ENCODE assay signal across 8 cellular contexts in the genomic region with DNA sequence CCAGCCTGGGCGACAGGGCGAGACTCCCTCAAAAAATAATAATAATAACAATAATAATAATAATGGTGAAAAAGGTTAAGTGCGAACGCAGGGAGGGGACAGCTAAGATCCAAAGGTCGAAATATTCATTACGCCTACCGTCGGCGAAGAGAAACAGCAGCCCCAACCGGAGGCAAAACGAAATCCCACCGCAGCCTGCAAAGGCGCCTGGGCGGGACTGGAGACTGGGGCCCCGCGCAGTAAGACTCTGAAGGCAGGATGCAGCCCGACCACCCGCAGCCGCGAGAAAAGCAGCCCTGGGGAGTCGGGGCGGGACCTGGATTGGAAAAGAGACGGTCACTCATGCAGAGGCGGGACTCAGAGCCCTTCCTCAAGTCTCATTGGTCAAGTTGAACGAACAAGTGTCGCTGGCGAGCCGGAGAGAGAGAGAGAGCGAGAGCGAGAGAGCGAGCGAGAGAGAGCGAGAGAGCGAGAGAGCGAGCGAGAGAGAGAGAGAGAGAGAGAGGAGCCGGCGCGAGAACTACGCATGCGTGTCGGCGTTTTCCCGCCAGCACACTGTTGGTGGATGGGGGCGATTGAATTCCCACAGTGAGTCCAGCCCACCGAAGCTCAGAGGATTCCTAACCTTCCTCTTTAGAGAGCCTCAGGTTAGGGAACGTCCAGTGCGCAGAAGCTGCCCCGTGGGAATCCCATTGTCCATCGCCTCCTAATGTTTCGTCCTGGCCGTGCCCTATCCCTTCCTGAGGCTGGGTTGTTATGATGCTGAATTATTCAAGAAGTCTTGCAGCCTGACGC. TPM values are rescaled to one million over a fixed set of nuclear protein-coding genes. Genes with fewer than 3 reads are reported as not detected.
DNase-seq lines count a peak whose midpoint lies in the region; ATAC-seq and TF ChIP-seq lines count a peak whose summit lies in the region.

No MANE protein-coding gene starts in this region.

- H4K20me1 ChIP-seq in GM23338 (replicated peaks; ENCODE audit: insufficient read depth) = no peaks in the 10 kb centered on the region

- H3K79me2 ChIP-seq in GM23338 (replicated peaks; ENCODE audit: insufficient read depth) = 0 out of 2 replicates have a peak, but pooled peaks cover 7% of the 10 kb centered on the region

- ATAC-seq in GM23338 (peak; percentile 92), natural killer cell (peak; percentile 92 to 97 (median 96))

- H3K36me3 ChIP-seq in GM23338 (ENCODE audit: insufficient read depth) = no peaks in the 10 kb centered on the region

- H3K4me2 ChIP-seq in GM23338 = peak overlapping the region; percentile 90

- TF ChIP-seq CTCF in GM23338 (conservative IDR thresholded peaks at IDR 0.05; ENCODE audit: low read depth in 2 of 2) (peak in 1 of 2 experiments; percentile 38; a peak in 2 of 4 replicates), fibroblast of mammary gland (conservative IDR thresholded peaks at IDR 0.05; ENCODE audit: control insufficient read depth, insufficient read depth, low read depth, low read length) (peak; percentile 4), natural killer cell (IDR thresholded peaks at IDR 0.05) (peak; percentile 20)

- DNase-seq in ELF-1 (ENCODE audit: low read depth, low spot score) = peak; percentile 100
- peak; percentile 100 for DNase-seq in GM23338 (ENCODE audit: low spot score)
- DNase-seq in Kasumi-1 (lab: John Stamatoyannopoulos, UW) = peak; percentile 98 to 99
- peak; percentile 99 for DNase-seq in RKO (ENCODE audit: low spot score)
- peak; percentile 80 to 83 for DNase-seq in activated T-helper 1 cell treated with anti-CD3 and anti-CD28 coated beads, Interleukin-2, amount 50 U/mL, for 16 hours (ENCODE audit: low read depth in 1 of 2, low spot score in 1 of 2)
- peak; percentile 100 for DNase-seq in fibroblast of mammary gland (ENCODE audit: low read depth)
- peak; percentile 88 for DNase-seq in natural killer cell
- peak; percentile 86 to 95 (median 92) for DNase-seq in stimulated activated naive CD4-positive, alpha-beta T cell (lab: John Stamatoyannopoulos, UW)

- peak overlapping the region; percentile 70 for H3K4me3 ChIP-seq in GM23338
- H3K4me3 ChIP-seq in fibroblast of mammary gland (ENCODE audit: control insufficient read depth, low read depth, low read length) = peak overlapping the region; percentile 76

- H3K27me3 Mint-ChIP-seq in GM23338 (ENCODE audit: insufficient read depth, low read depth, poor library complexity) (peaks cover 33% of the 10 kb centered on the region), natural killer cell (ENCODE audit: low read depth in 2 of 2) (peaks cover 4 to 8% of the 10 kb centered on the region in 2 donors)

- peak overlapping the region; percentile 47 for H3K27ac Mint-ChIP-seq in GM23338
- H3K27ac Mint-ChIP-seq in natural killer cell = peak overlapping the region; percentile 94 to 95

- no peaks in the 10 kb centered on the region for H3K9me2 ChIP-seq in GM23338 (ENCODE audit: insufficient read depth)

- peak overlapping the region; percentile 2 for H2AFZ ChIP-seq in GM23338

- H3K36me3 Mint-ChIP-seq in GM23338 (ENCODE audit: low read depth) = peaks cover 23% of the 10 kb centered on the region; the same call in 2 of the 3 replicates
- peaks cover 8% of the 10 kb centered on the region for H3K36me3 Mint-ChIP-seq in natural killer cell

- H3K27me3 ChIP-seq in GM23338 (ENCODE audit: insufficient read depth) = peaks cover 30% of the 10 kb centered on the region

- H3K4me1 ChIP-seq in GM23338 (ENCODE audit: insufficient read depth) = peaks cover 19% of the 10 kb centered on the region

- H3F3A ChIP-seq in GM23338 (replicated peaks; ENCODE audit: low read depth) = 0 out of 2 replicates have a peak, but pooled peaks cover 10% of the 10 kb centered on the region

- intact Hi-C loops in natural killer cell (cut with micrococcal nuclease) = loop anchor here (1.0 to 5.0 kb wide), 3 partner anchors 38 to 64 kb away; a partner anchor contains a TSS

- peaks cover 17% of the 10 kb centered on the region for H3K4me1 Mint-ChIP-seq in GM23338
- H3K4me1 Mint-ChIP-seq in natural killer cell = peaks cover 21 to 37% of the 10 kb centered on the region in 2 donors

- peak overlapping the region; percentile 91 for H3K27ac ChIP-seq in GM23338 (ENCODE audit: low read depth)

- H3K9me3 Mint-ChIP-seq in GM23338 (no peaks in the 10 kb centered on the region), natural killer cell (peaks cover 2 to 3% of the 10 kb centered on the region in 2 donors)

- peak overlapping the region; percentile 69 for H3K4me3 Mint-ChIP-seq in GM23338
- H3K4me3 Mint-ChIP-seq in natural killer cell = peak overlapping the region; percentile 90

TF ChIP-seq in GM23338, 12 proteins besides CTCF, POLR2A, EP300 and RAD21 (continues in another document):
- TF ChIP-seq JUNB (IDR thresholded peaks at IDR 0.05; ENCODE audit: unreplicated experiment) (no peak), NANOG (IDR thresholded peaks at IDR 0.05; ENCODE audit: borderline replicate concordance) (0 out of 2 replicates have a peak, but pooled peaks have one; percentile 20), CREB1 (CRISPR knock-in tag; IDR thresholded peaks at IDR 0.05; ENCODE audit: low read depth) (peak; percentile 89)
- TF ChIP-seq, protein P1, sequence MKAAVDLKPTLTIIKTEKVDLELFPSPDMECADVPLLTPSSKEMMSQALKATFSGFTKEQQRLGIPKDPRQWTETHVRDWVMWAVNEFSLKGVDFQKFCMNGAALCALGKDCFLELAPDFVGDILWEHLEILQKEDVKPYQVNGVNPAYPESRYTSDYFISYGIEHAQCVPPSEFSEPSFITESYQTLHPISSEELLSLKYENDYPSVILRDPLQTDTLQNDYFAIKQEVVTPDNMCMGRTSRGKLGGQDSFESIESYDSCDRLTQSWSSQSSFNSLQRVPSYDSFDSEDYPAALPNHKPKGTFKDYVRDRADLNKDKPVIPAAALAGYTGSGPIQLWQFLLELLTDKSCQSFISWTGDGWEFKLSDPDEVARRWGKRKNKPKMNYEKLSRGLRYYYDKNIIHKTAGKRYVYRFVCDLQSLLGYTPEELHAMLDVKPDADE (IDR thresholded peaks at IDR 0.05) = peak; percentile 58

RNA-seq across cellular contexts. Expression of a gene that starts 10.7 kb away (rescaled TPM):
- 34.7 and 46.3 TPM in 2 replicates for total RNA-seq in GM23338 (2014; rRNA removed; shearing (Covaris generic))
- polyA plus RNA-seq in GM23338 (2016; fragmentation: Nextera tagmentation; extraction: Ambion mirVana) = 18.6 and 19.5 TPM in 2 replicates
- 1 to 10 TPM; 6.9 to 10.0 (median 8.9) TPM for total RNA-seq in natural killer cell

RNA-seq across cellular contexts. Expression of a gene that starts 17.6 kb away (rescaled TPM):
- 47.2 and 52.5 TPM in 2 replicates for total RNA-seq in GM23338 (2014; rRNA removed; shearing (Covaris generic))
- 38.3 and 50.5 TPM in 2 replicates for polyA plus RNA-seq in GM23338 (2016; fragmentation: Nextera tagmentation; extraction: Ambion mirVana)
- 10 to 100 TPM; 59.7 to 72.1 (median 65.0) TPM for total RNA-seq in natural killer cell

RNA-seq across cellular contexts. Expression of a gene that starts 28.7 kb away (rescaled TPM):
- 40.4 and 54.6 TPM in 2 replicates for total RNA-seq in GM23338 (2014; rRNA removed; shearing (Covaris generic))
- polyA plus RNA-seq in GM23338 (2016; fragmentation: Nextera tagmentation; extraction: Ambion mirVana) = 23.9 and 27.2 TPM in 2 replicates
- 10 to 100 TPM; 70.4 to 97.5 (median 84.4) TPM for total RNA-seq in natural killer cell

RNA-seq across cellular contexts. Expression of a gene that starts 32.7 kb away (rescaled TPM):
- total RNA-seq in GM23338 (2014; rRNA removed; shearing (Covaris generic)) = 3.5 and 4.9 TPM in 2 replicates
- 3.4 and 4.6 TPM in 2 replicates for polyA plus RNA-seq in GM23338 (2016; fragmentation: Nextera tagmentation; extraction: Ambion mirVana)
- 1 to 10 TPM; 2.0 to 3.4 (median 2.6) TPM for total RNA-seq in natural killer cell

RNA-seq across cellular contexts. Expression of a gene that starts 36.1 kb away (rescaled TPM):
- total RNA-seq in GM23338 (2014; rRNA removed; shearing (Covaris generic)) = 66.7 and 77.7 TPM in 2 replicates
- 106 and 109 TPM in 2 replicates for polyA plus RNA-seq in GM23338 (2016; fragmentation: Nextera tagmentation; extraction: Ambion mirVana)
- total RNA-seq in natural killer cell = 10 to 100 TPM; 22.3 to 28.5 (median 27.9) TPM

Comparison
In these comparisons a context has a peak if more than half of its experiments do, and no peak if none do; other contexts are left out.
1. Peak in every context shown above with its lines: DNase-seq, ATAC-seq, H3K4me3 ChIP-seq and H3K27ac ChIP-seq.